Comparison of ENCODE assay signal across 26 cellular contexts in the genomic region with DNA sequence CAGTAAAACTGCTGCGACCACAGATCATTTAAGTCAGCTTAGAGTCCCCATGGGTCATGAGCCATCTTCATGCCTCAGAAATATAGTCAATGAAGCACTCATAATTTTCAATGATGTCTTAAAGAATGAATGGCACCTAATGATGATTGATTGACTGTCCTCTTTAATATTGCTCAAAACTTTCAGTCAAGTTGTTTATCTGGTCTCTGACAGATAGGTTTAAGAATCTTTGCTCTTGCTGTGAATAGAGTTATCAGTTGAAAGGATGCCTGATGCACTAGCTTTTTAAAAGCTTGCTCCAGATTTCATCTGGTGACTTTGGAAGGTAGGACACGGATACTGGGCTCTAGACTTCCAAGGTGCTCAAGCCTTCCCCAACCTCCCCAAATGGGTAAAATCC. TPM values are rescaled to one million over a fixed set of nuclear protein-coding genes. Genes with fewer than 3 reads are reported as not detected.
"Had no signal": no experiment of that assay in that cellular context is flagged by ENCODE, and none has a peak within 500 bp of the region (broad histone marks: within the 10 kb centered on the region; RNA-seq: fewer than 3 reads in every experiment).

No MANE protein-coding gene starts in this region.

- FAIRE-seq: colon, endothelial cell of umbilical vein, keratinocyte, urothelium cell line had no signal

- DNase-seq: effector CD8-positive, alpha-beta T cell; foreskin keratinocyte; glutamatergic neuron; hypothalamus; mucosa of descending colon; naive B cell; nucleus accumbens; right cardiac atrium; sigmoid colon; spleen; stimulated activated CD4-positive, alpha-beta T cell treated with anti-CD3 and anti-CD28 coated beads, Interleukin-4, amount 100 ng/mL, for 4 hours; stimulated activated naive CD8-positive, alpha-beta T cell treated with anti-CD3 and anti-CD28 coated beads, Interleukin-15, Interleukin-2, amounts not matched to agents 100 U/mL and 50 U/mL, for 24 hours; upper lobe of left lung had no signal

- H3K27me3 ChIP-seq: esophagus muscularis mucosa, foreskin keratinocyte, sigmoid colon, spleen, tibial nerve, upper lobe of left lung had no signal

- H3K27ac Mint-ChIP-seq: memory B cell; mesothelial cell of epicardium; naive B cell; stimulated activated memory B cell treated with anti-CD40 and anti-IgM and Interleukin-4, amounts not matched to agents 10 μg/mL and 1 μg/mL and 100 μg/mL, for 72 hours had no signal

- ATAC-seq: foreskin keratinocyte; mucosa of descending colon; natural killer cell treated with Interleukin-12 subunit alpha and Interleukin-12 subunit beta and Interleukin-15 and Interleukin-18, amount 100 ng/mL, for 72 hours; stimulated activated memory B cell treated with anti-CD40 and anti-IgM and Interleukin-4, amounts not matched to agents 10 μg/mL and 1 μg/mL and 100 μg/mL, for 72 hours; stimulated activated naive CD8-positive, alpha-beta T cell treated with anti-CD3 and anti-CD28 coated beads, Interleukin-15, Interleukin-2, amounts not matched to agents 100 U/mL and 50 U/mL, for 24 hours had no signal

- H3K9me3 ChIP-seq: esophagus muscularis mucosa, mucosa of descending colon, prostate gland, sigmoid colon, spleen, thoracic aorta, tibial nerve, upper lobe of left lung had no signal

- H3K27ac ChIP-seq: esophagus muscularis mucosa, foreskin keratinocyte, prostate gland, sigmoid colon, spleen, thoracic aorta, tibial nerve, upper lobe of left lung had no signal

- H3K36me3 Mint-ChIP-seq: memory B cell; mesothelial cell of epicardium; naive B cell; natural killer cell treated with Interleukin-12 subunit alpha and Interleukin-12 subunit beta and Interleukin-15 and Interleukin-18, amount 100 ng/mL, for 72 hours; stimulated activated memory B cell treated with anti-CD40 and anti-IgM and Interleukin-4, amounts not matched to agents 10 μg/mL and 1 μg/mL and 100 μg/mL, for 72 hours had no signal

- H3K36me3 ChIP-seq: esophagus muscularis mucosa, prostate gland, sigmoid colon, spleen, thoracic aorta, tibial nerve, upper lobe of left lung had no signal

- H3K27me3 Mint-ChIP-seq: natural killer cell treated with Interleukin-12 subunit alpha and Interleukin-12 subunit beta and Interleukin-15 and Interleukin-18, amount 100 ng/mL, for 72 hours had no signal

- H3K4me3 Mint-ChIP-seq: memory B cell; mesothelial cell of epicardium; naive B cell; natural killer cell treated with Interleukin-12 subunit alpha and Interleukin-12 subunit beta and Interleukin-15 and Interleukin-18, amount 100 ng/mL, for 72 hours; stimulated activated memory B cell treated with anti-CD40 and anti-IgM and Interleukin-4, amounts not matched to agents 10 μg/mL and 1 μg/mL and 100 μg/mL, for 72 hours had no signal

- H3K9me3 Mint-ChIP-seq: memory B cell; mesothelial cell of epicardium; naive B cell; stimulated activated memory B cell treated with anti-CD40 and anti-IgM and Interleukin-4, amounts not matched to agents 10 μg/mL and 1 μg/mL and 100 μg/mL, for 72 hours had no signal

- H3K4me1 ChIP-seq: foreskin keratinocyte, prostate gland, tibial nerve had no signal

- H3K4me1 Mint-ChIP-seq: naive B cell had no signal

- H3K4me3 ChIP-seq: esophagus muscularis mucosa, lung, mucosa of descending colon, prostate gland, sigmoid colon, spleen, thoracic aorta, tibial nerve, upper lobe of left lung had no signal

RNA-seq across cellular contexts. Expression of gene COLGALT2, which starts 45.1 kb away (rescaled TPM):
- total RNA-seq: endothelial cell of umbilical vein had no signal
- polyA plus RNA-seq: keratinocyte had no signal
